In genomic region chr2:8662239-8662879, GRCh38 we compare ENCODE assay signal across 8 cellular contexts. TPM values are rescaled to one million over a fixed set of nuclear protein-coding genes. Genes with fewer than 3 reads are reported as not detected.
DNase-seq lines count a peak whose midpoint lies in the region; ATAC-seq lines count a peak whose summit lies in the region.

No MANE protein-coding gene starts in this region.

- H2AFZ ChIP-seq in ACC112 (ENCODE audit: low read length, unreplicated experiment) = peak overlapping the region; percentile 2

- no peak overlapping the region for H3K4me3 ChIP-seq in ACC112 (ENCODE audit: low read depth, low read length)

- peaks cover 17% of the 10 kb centered on the region for H3K4me1 ChIP-seq in ACC112 (ENCODE audit: control insufficient read depth, insufficient read depth, low read length, unreplicated experiment)

- no peaks in the 10 kb centered on the region for H3K27me3 ChIP-seq in ACC112 (ENCODE audit: insufficient read depth, low read length)

- no peak for ATAC-seq in GM21529 (IDR thresholded peaks at IDR 0.05; ENCODE audit: unreplicated experiment)
- no peak for ATAC-seq in HG03571 (IDR thresholded peaks at IDR 0.05; ENCODE audit: unreplicated experiment)

- peak overlapping the region; percentile 49; the same call in 1 of the 2 replicates for H3K27ac ChIP-seq in ACC112 (ENCODE audit: low read depth, low read length)

- H3K36me3 ChIP-seq in ACC112 (ENCODE audit: insufficient read depth, low read length) = no peaks in the 10 kb centered on the region

- H3K79me2 ChIP-seq in ACC112 (ENCODE audit: control insufficient read depth, insufficient read depth, low read length, unreplicated experiment) = no peaks in the 10 kb centered on the region

- peak; percentile 80 for DNase-seq in H4 (ENCODE audit: low spot score)
- DNase-seq in amniotic epithelial cell (ENCODE audit: low read depth) = peak; percentile 86
- DNase-seq in kidney tubule cell (ENCODE audit: low spot score) = peak; percentile 87
- DNase-seq in NCI-H187 (lab: John Stamatoyannopoulos, UW) = no peak
- no peak for DNase-seq in ureter (ENCODE audit: low spot score)

RNA-seq across cellular contexts. Expression of gene ID2, which starts 19.5 kb away (rescaled TPM):
- 57.8 and 80.4 TPM in 2 replicates for total RNA-seq in H4 (2014; rRNA removed; shearing (Covaris generic))
- total RNA-seq in ureter = 62.3 TPM

Comparison
In these comparisons a context has a peak if more than half of its experiments do, and no peak if none do; other contexts are left out.
1. DNase-seq: peak in H4 (single experiment), amniotic epithelial cell (single experiment) and kidney tubule cell (single experiment); none in NCI-H187 (0 of 2) and ureter (single experiment).